In genomic region chr4:1295405-1296055, GRCh38 we compare ENCODE assay signal across 1 cellular context.
A peak's percentile ranks its signal among the peaks of the same experiment; 100 is the strongest.
TF ChIP-seq lines count a peak whose summit lies in the region.

No MANE protein-coding gene starts in this region.

TF ChIP-seq in K562, 482 proteins besides CTCF, POLR2A, EP300 and RAD21:
- TF ChIP-seq ARID3B (CRISPR knock-in tag; IDR thresholded peaks at IDR 0.05; ENCODE audit: borderline replicate concordance) (no peak), HNRNPL (IDR thresholded peaks at IDR 0.05; ENCODE audit: low read depth, low read length) (peak; percentile 47; the same call in 1 of the 2 replicates)
